26 cellular contexts compared by ENCODE assay signal in genomic region chr11:32141886-32142546, GRCh38.
"Had no signal": no experiment of that assay in that cellular context is flagged by ENCODE, and none has a peak within 500 bp of the region (broad histone marks: within the 10 kb centered on the region; RNA-seq: fewer than 3 reads in every experiment).

No MANE protein-coding gene starts in this region.

- H3K27me3 ChIP-seq: gastrocnemius medialis, spleen, tibial nerve, upper lobe of left lung had no signal

- H3K4me3 Mint-ChIP-seq: dendritic cell treated with granulocyte-macrophage colony-stimulating factor and Interleukin-4, amounts not matched to agents 40 ng/mL and 50 ng/mL, for 4 days; endodermal cell; stimulated activated memory B cell treated with anti-CD40 and anti-IgM and Interleukin-4, amounts not matched to agents 10 μg/mL and 1 μg/mL and 100 μg/mL, for 72 hours had no signal

- H3K27me3 Mint-ChIP-seq: dendritic cell treated with granulocyte-macrophage colony-stimulating factor and Interleukin-4, amounts not matched to agents 40 ng/mL and 50 ng/mL, for 4 days had no signal

- H3K36me3 Mint-ChIP-seq: stimulated activated memory B cell treated with anti-CD40 and anti-IgM and Interleukin-4, amounts not matched to agents 10 μg/mL and 1 μg/mL and 100 μg/mL, for 72 hours had no signal

- H3K36me3 ChIP-seq: gastrocnemius medialis, spleen, thoracic aorta, tibial nerve, upper lobe of left lung had no signal

- H3K9me3 ChIP-seq: gastrocnemius medialis, psoas muscle, spleen, thoracic aorta, tibial nerve, upper lobe of left lung had no signal

- H3K9me3 Mint-ChIP-seq: naive thymus-derived CD8-positive, alpha-beta T cell had no signal

- DNase-seq: caudate nucleus; effector CD8-positive, alpha-beta T cell; endodermal cell; foreskin fibroblast; gastrocnemius medialis; head of caudate nucleus; kidney glomerular epithelial cell; mesendoderm; midbrain; nucleus accumbens; posterior cingulate gyrus; psoas muscle; right cardiac atrium; spleen; stimulated activated CD4-positive, alpha-beta T cell treated with anti-CD3 and anti-CD28 coated beads, Interleukin-4, amount 100 ng/mL, for 4 hours; stimulated activated naive CD8-positive, alpha-beta T cell treated with anti-CD3 and anti-CD28 coated beads, Interleukin-15, Interleukin-2, amounts not matched to agents 100 U/mL and 50 U/mL, for 24 hours; substantia nigra; upper lobe of left lung had no signal

- H3K27ac Mint-ChIP-seq: dendritic cell treated with granulocyte-macrophage colony-stimulating factor and Interleukin-4, amounts not matched to agents 40 ng/mL and 50 ng/mL, for 4 days; endodermal cell; stimulated activated memory B cell treated with anti-CD40 and anti-IgM and Interleukin-4, amounts not matched to agents 10 μg/mL and 1 μg/mL and 100 μg/mL, for 72 hours had no signal

- H3K4me3 ChIP-seq: gastrocnemius medialis, psoas muscle, skin epidermis, spleen, thoracic aorta, tibial nerve, upper lobe of left lung had no signal

- H3K4me1 Mint-ChIP-seq: stimulated activated memory B cell treated with anti-CD40 and anti-IgM and Interleukin-4, amounts not matched to agents 10 μg/mL and 1 μg/mL and 100 μg/mL, for 72 hours had no signal

- ATAC-seq: esophagus mucosa; gastrocnemius medialis; naive thymus-derived CD8-positive, alpha-beta T cell; psoas muscle; right cardiac atrium; stimulated activated memory B cell treated with anti-CD40 and anti-IgM and Interleukin-4, amounts not matched to agents 10 μg/mL and 1 μg/mL and 100 μg/mL, for 72 hours; stimulated activated naive CD8-positive, alpha-beta T cell treated with anti-CD3 and anti-CD28 coated beads, Interleukin-15, Interleukin-2, amounts not matched to agents 100 U/mL and 50 U/mL, for 24 hours had no signal

- H3K4me1 ChIP-seq: gastrocnemius medialis, psoas muscle, spleen, tibial nerve, upper lobe of left lung had no signal

- H3K27ac ChIP-seq: epithelial cell of prostate, gastrocnemius medialis, psoas muscle, skin epidermis, spleen, thoracic aorta, tibial nerve, upper lobe of left lung had no signal
